12 cellular contexts compared by ENCODE assay signal in genomic region chr1:182170941-182171461, GRCh38.
DNase-seq lines count a peak whose midpoint lies in the region; ATAC-seq and TF ChIP-seq lines count a peak whose summit lies in the region.
"Had no signal": no experiment of that assay in that cellular context is flagged by ENCODE, and none has a peak within 500 bp of the region (broad histone marks: within the 10 kb centered on the region; RNA-seq: fewer than 3 reads in every experiment).

No MANE protein-coding gene starts in this region.

- no peaks in the 10 kb centered on the region for H3K27me3 ChIP-seq in testis
- no peaks in the 10 kb centered on the region for H3K27me3 ChIP-seq in effector memory CD4-positive, alpha-beta T cell (replicated peaks; ENCODE audit: control insufficient read depth, insufficient read depth, low read length, poor library complexity, severe bottlenecking)

- DNase-seq in NOMO-1 (lab: John Stamatoyannopoulos, UW; ENCODE audit: unreplicated experiment in 2 of 2) (peak; percentile 18 to 60), left cardiac atrium (peak; percentile 33), testis (peak; percentile 22), WTC11 (ENCODE audit: low spot score) (no peak), nephron progenitor cell (no peak)
- no peak for DNase-seq in effector memory CD4-positive, alpha-beta T cell
- DNase-seq: activated effector memory CD4-positive, alpha-beta T cell treated with Interleukin-2 at 50 U/mL for 16 hours; foreskin fibroblast; NCI-H2081; PC-9; WERI-Rb-1 had no signal

- TF ChIP-seq CTCF in testis (IDR thresholded peaks at IDR 0.05) (no peak), WTC11 (IDR thresholded peaks at IDR 0.05) (no peak), nephron progenitor cell (IDR thresholded peaks at IDR 0.05) (no peak)

- no peak for TF ChIP-seq POLR2A in testis (IDR thresholded peaks at IDR 0.05)

- H3K27me3 Mint-ChIP-seq in WTC11 (ENCODE audit: low read depth): no peaks in the 10 kb centered on the region
- H3K27me3 Mint-ChIP-seq in nephron progenitor cell (ENCODE audit: low read depth, poor library complexity): no peaks in the 10 kb centered on the region

- ATAC-seq in GM19035 (IDR thresholded peaks at IDR 0.05; ENCODE audit: unreplicated experiment) (peak; percentile 49), left cardiac atrium (peak in 1 of 2 donors; percentile 41), WTC11 (no peak)

- H3K4me3 ChIP-seq in testis: no peak overlapping the region
- no peak overlapping the region for H3K4me3 ChIP-seq in effector memory CD4-positive, alpha-beta T cell (ENCODE audit: insufficient read depth, low read depth, low read length, poor library complexity, severe bottlenecking)
- H3K4me3 ChIP-seq: PC-9 had no signal

- intact Hi-C loops in left cardiac atrium (cut with DNase I): no loop called here
- intact Hi-C loops in testis (cut with DNase I; ENCODE audit: low total_unique reads): no loop called here

- H3K27ac Mint-ChIP-seq in WTC11 (no peak overlapping the region), nephron progenitor cell (no peak overlapping the region)

- POLR2A ChIA-PET in WTC11 (lab: Charles Lee): no interaction called here

- no peaks in the 10 kb centered on the region for H3K36me3 ChIP-seq in testis (ENCODE audit: low read depth, missing control alignments)
- H3K36me3 ChIP-seq in effector memory CD4-positive, alpha-beta T cell (ENCODE audit: control insufficient read depth, insufficient read depth, low read length): no peaks in the 10 kb centered on the region
- H3K36me3 ChIP-seq: WERI-Rb-1 had no signal

- H3K4me3 Mint-ChIP-seq in WTC11 (no peak overlapping the region), nephron progenitor cell (no peak overlapping the region)

- H3K4me1 Mint-ChIP-seq in WTC11 (peaks cover 12% of the 10 kb centered on the region), nephron progenitor cell (peaks cover 23% of the 10 kb centered on the region)

- no peaks in the 10 kb centered on the region for H3K4me1 ChIP-seq in testis
- H3K4me1 ChIP-seq in effector memory CD4-positive, alpha-beta T cell (ENCODE audit: control insufficient read depth, insufficient read depth, low read length, poor library complexity, severe bottlenecking): no peaks in the 10 kb centered on the region

- H3K27ac ChIP-seq in testis: no peak overlapping the region
- H3K27ac ChIP-seq in effector memory CD4-positive, alpha-beta T cell (ENCODE audit: insufficient read depth, low read length, poor library complexity, severe bottlenecking): no peak overlapping the region
- H3K27ac ChIP-seq: PC-9, WERI-Rb-1 had no signal

- no peaks in the 10 kb centered on the region for H3K9me3 ChIP-seq in testis
- H3K9me3 ChIP-seq in effector memory CD4-positive, alpha-beta T cell (ENCODE audit: control insufficient read depth, low read length): no peaks in the 10 kb centered on the region

- H3K36me3 Mint-ChIP-seq in WTC11: no peaks in the 10 kb centered on the region
- no peaks in the 10 kb centered on the region for H3K36me3 Mint-ChIP-seq in nephron progenitor cell (ENCODE audit: low read depth)

- WGBS in testis, 2 donors: 62 to 64% methylated on average over 7 of the region's 7 CpGs

- CTCF ChIA-PET in WTC11 (lab: Charles Lee): interaction anchor here (1.0 to 1.7 kb wide), 2 partner anchors 27 to 28 kb away, joined by 4 to 5 read pairs; no protein-coding TSS in a partner anchor

- H3K9me3 Mint-ChIP-seq in WTC11 (no peaks in the 10 kb centered on the region), nephron progenitor cell (no peaks in the 10 kb centered on the region)

TF ChIP-seq in WTC11, 78 proteins besides CTCF, POLR2A, EP300 and RAD21 (continues in another document):
- TF ChIP-seq CREB1 (CRISPR knock-in tag; IDR thresholded peaks at IDR 0.05): no peak
- no peak for TF ChIP-seq CDX4 (CRISPR knock-in tag; IDR thresholded peaks at IDR 0.05; ENCODE audit: borderline replicate concordance)
- no peak for TF ChIP-seq PRDM15 (CRISPR knock-in tag; IDR thresholded peaks at IDR 0.05)
- TF ChIP-seq GRHL2 (CRISPR knock-in tag; IDR thresholded peaks at IDR 0.05; ENCODE audit: insufficient replicate concordance, severe bottlenecking): no peak
- no peak for TF ChIP-seq FOXP1 (CRISPR knock-in tag; IDR thresholded peaks at IDR 0.05; ENCODE audit: borderline replicate concordance)
- no peak for TF ChIP-seq NR3C1 (CRISPR knock-in tag; conservative IDR thresholded peaks at IDR 0.05; ENCODE audit: low read depth)
- TF ChIP-seq JAZF1 (CRISPR knock-in tag; IDR thresholded peaks at IDR 0.05): no peak
- TF ChIP-seq E2F1 (CRISPR knock-in tag; IDR thresholded peaks at IDR 0.05): no peak
- no peak for TF ChIP-seq ZNF423 (CRISPR knock-in tag; IDR thresholded peaks at IDR 0.05)
- no peak for TF ChIP-seq AFF4 (CRISPR knock-in tag; IDR thresholded peaks at IDR 0.05; ENCODE audit: borderline replicate concordance)
- TF ChIP-seq NR2C2 (CRISPR knock-in tag; IDR thresholded peaks at IDR 0.05): no peak
- TF ChIP-seq RORB (CRISPR knock-in tag; IDR thresholded peaks at IDR 0.05): no peak
- no peak for TF ChIP-seq ETV6 (CRISPR knock-in tag; IDR thresholded peaks at IDR 0.05)
- no peak for TF ChIP-seq ZNF671 (CRISPR knock-in tag; IDR thresholded peaks at IDR 0.05)
- no peak for TF ChIP-seq TP53 (CRISPR knock-in tag; IDR thresholded peaks at IDR 0.05)
- no peak for TF ChIP-seq KAT7 (CRISPR knock-in tag; IDR thresholded peaks at IDR 0.05; ENCODE audit: borderline replicate concordance)
- TF ChIP-seq OVOL2 (CRISPR knock-in tag; IDR thresholded peaks at IDR 0.05; ENCODE audit: borderline replicate concordance): no peak

Comparison
In these comparisons a context has a peak if more than half of its experiments do, and no peak if none do; other contexts are left out.
1. DNase-seq: peak in NOMO-1 (2 of 2), left cardiac atrium (single experiment) and testis (single experiment); none in WTC11 (single experiment), nephron progenitor cell (single experiment) and effector memory CD4-positive, alpha-beta T cell (0 of 3).